In the genomic region with DNA sequence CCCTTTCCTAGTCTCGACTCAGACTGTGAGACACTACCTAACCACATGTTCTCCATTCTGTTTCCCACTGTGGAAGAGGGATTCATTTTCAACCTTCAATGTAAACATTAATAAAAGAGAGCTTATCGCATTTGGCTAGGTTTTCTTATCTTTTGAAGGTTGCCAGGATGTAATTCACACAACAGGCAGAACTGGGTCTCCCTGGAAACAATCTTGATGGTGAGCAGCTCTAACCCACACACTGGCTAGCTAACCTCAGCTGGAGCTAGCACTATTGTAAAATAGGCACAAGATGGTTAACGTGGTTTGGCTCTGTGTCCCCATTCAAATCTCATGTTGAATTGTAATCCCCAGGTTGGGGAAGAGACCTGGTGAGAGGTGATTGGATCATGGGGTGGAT, we compare ENCODE assay signal across 32 cellular contexts.
"Had no signal": no experiment of that assay in that cellular context is flagged by ENCODE, and none has a peak within 500 bp of the region (broad histone marks: within the 10 kb centered on the region; RNA-seq: fewer than 3 reads in every experiment).

No MANE protein-coding gene starts in this region.

- FAIRE-seq: bronchial epithelial cell had no signal

- ATAC-seq: activated CD4-positive, CD25-positive, alpha-beta regulatory T cell treated with anti-CD3 and anti-CD28 coated beads, Interleukin-2, amount 50 U/mL, for 24 hours; activated CD8-positive, alpha-beta memory T cell treated with anti-CD3 and anti-CD28 coated beads, Interleukin-2, amount 10 ng/mL, durations not matched to agents 7 days and 5 days; activated CD8-positive, alpha-beta T cell treated with anti-CD3 and anti-CD28 coated beads, Interleukin-2, amount 10 ng/mL, durations not matched to agents 7 days and 5 days; activated naive CD8-positive, alpha-beta T cell treated with anti-CD3 and anti-CD28 coated beads, Interleukin-2, amount 50 U/mL, for 24 hours; esophagus mucosa; foreskin keratinocyte; gastrocnemius medialis; heart left ventricle; T-helper 17 cell had no signal

- H3K27me3 ChIP-seq: adrenal gland, brain microvascular endothelial cell, gastrocnemius medialis, heart left ventricle had no signal

- H3K36me3 ChIP-seq: adrenal gland, brain microvascular endothelial cell, gastrocnemius medialis, heart left ventricle, WERI-Rb-1 had no signal

- H3K4me3 ChIP-seq: adrenal gland, coronary artery, dorsolateral prefrontal cortex, gastrocnemius medialis, heart left ventricle had no signal

- DNase-seq: activated B cell treated with CpG ODN at 0.5 μM for 24 hours; activated CD4-positive, alpha-beta memory T cell treated with anti-CD3 and anti-CD28 coated beads for 36 hours; activated CD4-positive, alpha-beta T cell treated with anti-CD3 and anti-CD28 coated beads for 48 hours; activated CD4-positive, alpha-beta T cell treated with anti-CD3 and anti-CD28 coated beads, Interleukin-2, amount 50 U/mL, for 1 hour; activated CD8-positive, alpha-beta memory T cell treated with anti-CD3 and anti-CD28 coated beads, Interleukin-2, amount 10 ng/mL, durations not matched to agents 7 days and 5 days; activated CD8-positive, alpha-beta memory T cell treated with anti-CD3 and anti-CD28 coated beads, Interleukin-2, amount 50 U/mL, for 4 hours; activated CD8-positive, alpha-beta T cell treated with anti-CD3 and anti-CD28 coated beads, Interleukin-2, amount 10 ng/mL, durations not matched to agents 7 days and 5 days; activated effector memory CD4-positive, alpha-beta T cell treated with anti-CD3 and anti-CD28 coated beads, Interleukin-2, amount 50 U/mL, for 16 hours; activated naive CD4-positive, alpha-beta T cell treated with anti-CD3 and anti-CD28 coated beads for 36 hours; activated naive CD8-positive, alpha-beta T cell treated with anti-CD3 and anti-CD28 coated beads for 36 hours; activated naive CD8-positive, alpha-beta T cell treated with anti-CD3 and anti-CD28 coated beads, Interleukin-2, amount 50 U/mL, for 24 hours; activated T-cell treated with anti-CD3 and anti-CD28 coated beads, Interleukin-2, amount 50 U/mL, for 1 hour; activated T-cell treated with anti-CD3 and anti-CD28 coated beads, Interleukin-2, amount 50 U/mL, for 48 hours; adrenal gland; amygdala; aorta; brain microvascular endothelial cell; dorsolateral prefrontal cortex; effector memory CD4-positive, alpha-beta T cell; endodermal cell; foreskin keratinocyte; gastrocnemius medialis; glutamatergic neuron; heart left ventricle; T-helper 1 cell; T-helper 17 cell; T1000; WERI-Rb-1 had no signal

- H3K9me3 ChIP-seq: adrenal gland had no signal

- H3K4me1 ChIP-seq: adrenal gland, foreskin keratinocyte, gastrocnemius medialis, heart left ventricle had no signal

- H3K27ac ChIP-seq: adrenal gland, brain microvascular endothelial cell, coronary artery, dorsolateral prefrontal cortex, foreskin keratinocyte, gastrocnemius medialis, heart left ventricle, WERI-Rb-1 had no signal
